ENCODE assay signal across 8 cellular contexts in genomic region chr5:134184155-134185135, GRCh38. TPM values are rescaled to one million over a fixed set of nuclear protein-coding genes. Genes with fewer than 3 reads are reported as not detected.
DNase-seq lines count a peak whose midpoint lies in the region; FAIRE-seq and TF ChIP-seq lines count a peak whose summit lies in the region.

No MANE protein-coding gene starts in this region.

- no peaks in the 10 kb centered on the region for H3K36me3 Mint-ChIP-seq in glutamatergic neuron (ENCODE audit: unreplicated experiment)

- H3K36me3 ChIP-seq in SJSA1 (no peaks in the 10 kb centered on the region), uterus (no peaks in the 10 kb centered on the region)

- H3K4me1 Mint-ChIP-seq in glutamatergic neuron (ENCODE audit: low read depth, unreplicated experiment) = no peaks in the 10 kb centered on the region

- H3K9me3 Mint-ChIP-seq in glutamatergic neuron (ENCODE audit: unreplicated experiment) = peaks cover 4% of the 10 kb centered on the region

- intact Hi-C loops in posterior vena cava (cut with DNase I) = loop anchor here (2.0 to 5.0 kb wide), 2 partner anchors 104 to 108 kb away; no protein-coding TSS in a partner anchor
- intact Hi-C loops in uterus (cut with DNase I; ENCODE audit: low total_unique reads) = loop anchor here (5.0 kb wide), 1 partner anchor 108 kb away; no protein-coding TSS in a partner anchor

- peak; percentile 37 to 60 for DNase-seq in AML-193 (lab: John Stamatoyannopoulos, UW)
- peak; percentile 54 for DNase-seq in GM19239 (ENCODE audit: insufficient read length, low spot score)
- peak; percentile 76 for DNase-seq in HPDE6-E6E7 (ENCODE audit: extremely low spot score)
- DNase-seq in SJSA1 (ENCODE audit: low read depth in 1 of 2, low spot score in 2 of 2) = peak; percentile 60 to 80
- DNase-seq in activated gamma-delta T cell treated with anti-CD3 and anti-CD28 coated beads, Interleukin-2, amount 50 U/mL, for 16 hours (ENCODE audit: low read depth) = peak; percentile 63
- peak; percentile 80 for DNase-seq in glutamatergic neuron
- peak; percentile 88 for DNase-seq in posterior vena cava (ENCODE audit: low spot score)
- DNase-seq in uterus = peak; percentile 63 to 66

- no peak overlapping the region for H3K27ac ChIP-seq in SJSA1
- H3K27ac ChIP-seq in uterus = no peak overlapping the region

- H3K27me3 Mint-ChIP-seq in glutamatergic neuron (ENCODE audit: unreplicated experiment) = peaks cover 1% of the 10 kb centered on the region

- no peak for TF ChIP-seq POLR2A in uterus (IDR thresholded peaks at IDR 0.05)

- no peaks in the 10 kb centered on the region for H3K9me3 ChIP-seq in SJSA1 (replicated peaks)
- no peaks in the 10 kb centered on the region for H3K9me3 ChIP-seq in uterus

- TF ChIP-seq CTCF in glutamatergic neuron (IDR thresholded peaks at IDR 0.05; ENCODE audit: partially characterized antibody, unreplicated experiment) (peak; percentile 83), uterus (IDR thresholded peaks at IDR 0.05) (peak; percentile 85 to 93 (median 89))

- H3K4me3 ChIP-seq in SJSA1 (no peak overlapping the region), uterus (no peak overlapping the region)

- H3K27ac Mint-ChIP-seq in glutamatergic neuron (ENCODE audit: unreplicated experiment) = no peak overlapping the region

- H3K27me3 ChIP-seq in SJSA1 (replicated peaks) (no peaks in the 10 kb centered on the region; the same call in 1 of the 2 replicates), uterus (no peaks in the 10 kb centered on the region)

- H3K4me3 Mint-ChIP-seq in glutamatergic neuron (ENCODE audit: unreplicated experiment) = no peak overlapping the region

- FAIRE-seq in GM19239 (lab: Jason Lieb, UNC) = peak; percentile 95

- H3K4me1 ChIP-seq in SJSA1 (replicated peaks) = 0 out of 2 replicates have a peak, but pooled peaks cover 3% of the 10 kb centered on the region
- H3K4me1 ChIP-seq in uterus = no peaks in the 10 kb centered on the region

RNA-seq across cellular contexts. Expression of gene SKP1, which starts 7.7 kb away (rescaled TPM):
- 636 and 814 TPM in 2 replicates for total RNA-seq in SJSA1 (2014; rRNA removed; shearing (Covaris generic))
- total RNA-seq in glutamatergic neuron (ENCODE audit: unreplicated experiment) = 345 TPM
- total RNA-seq in posterior vena cava = 100 to 1,000 TPM; 321 to 334 TPM
- total RNA-seq in uterus = 100 to 1,000 TPM; 198 to 343 (median 235) TPM

RNA-seq across cellular contexts. Expression of gene PPP2CA, which starts 41.4 kb away (rescaled TPM):
- 445 and 446 TPM in 2 replicates for total RNA-seq in SJSA1 (2014; rRNA removed; shearing (Covaris generic))
- total RNA-seq in glutamatergic neuron (ENCODE audit: unreplicated experiment) (193 TPM), posterior vena cava (10 to 100 TPM; 89.2 to 93.4 TPM), uterus (100 to 1,000 TPM; 114 to 437 (median 226) TPM)
